In genomic region chr21:36070999-36071398, GRCh38 we compare ENCODE assay signal across 2 cellular contexts.
TF ChIP-seq lines count a peak whose summit lies in the region.

No MANE protein-coding gene starts in this region.

TF ChIP-seq in GM12878, 131 proteins besides CTCF, POLR2A, EP300 and RAD21 (continues in another document):
- TF ChIP-seq NRF1 (conservative IDR thresholded peaks at IDR 0.05; ENCODE audit: low read depth, low read length), result no peak
- TF ChIP-seq RBBP5 (conservative IDR thresholded peaks at IDR 0.05), result no peak
- no peak for TF ChIP-seq MEF2A (IDR thresholded peaks at IDR 0.05; ENCODE audit: insufficient read depth, low read depth, low read length)
- TF ChIP-seq POU2F2 (IDR thresholded peaks at IDR 0.05; ENCODE audit: borderline replicate concordance, low read depth, low read length), result no peak
- no peak for TF ChIP-seq BCL3 (IDR thresholded peaks at IDR 0.05; ENCODE audit: borderline replicate concordance, insufficient read depth, low read depth, low read length, poor library complexity, severe bottlenecking)
- TF ChIP-seq HDAC2 (IDR thresholded peaks at IDR 0.05), result no peak
- no peak for TF ChIP-seq RUNX3 (IDR thresholded peaks at IDR 0.05; ENCODE audit: low read length)
- no peak for TF ChIP-seq FOS (IDR thresholded peaks at IDR 0.05; ENCODE audit: borderline replicate concordance, extremely low read depth, insufficient read length)
- no peak for TF ChIP-seq JUND (IDR thresholded peaks at IDR 0.05; ENCODE audit: low read depth, low read length)
- TF ChIP-seq CUX1 (IDR thresholded peaks at IDR 0.05; ENCODE audit: insufficient replicate concordance, low read depth, low read length), result no peak
- no peak for TF ChIP-seq PRDM15 (CRISPR knock-in tag; IDR thresholded peaks at IDR 0.05)

TF ChIP-seq in liver, 16 proteins besides CTCF, POLR2A, EP300 and RAD21 (continued from another document):
- TF ChIP-seq FOXA1 (IDR thresholded peaks at IDR 0.05), result no peak
- TF ChIP-seq MAX (IDR thresholded peaks at IDR 0.05), result no peak
- TF ChIP-seq EGR1 (IDR thresholded peaks at IDR 0.05; ENCODE audit: low read depth in 2 of 2), result no peak
- TF ChIP-seq REST (IDR thresholded peaks at IDR 0.05), result no peak
- no peak for TF ChIP-seq NR2F2 (IDR thresholded peaks at IDR 0.05)
- TF ChIP-seq ZBTB33 (IDR thresholded peaks at IDR 0.05), result no peak
- peak; percentile 90 for TF ChIP-seq YY1 (IDR thresholded peaks at IDR 0.05)
TF ChIP-seq in liver: peak in this region for 3.
